33 cellular contexts compared by ENCODE assay signal in genomic region chr6:17858576-17858975, GRCh38.
"Had no signal": no experiment of that assay in that cellular context is flagged by ENCODE, and none has a peak within 500 bp of the region (broad histone marks: within the 10 kb centered on the region; RNA-seq: fewer than 3 reads in every experiment).

No MANE protein-coding gene starts in this region.

- H3K4me1 Mint-ChIP-seq: activated B cell treated with CpG ODN at 0.5 μM for 24 hours; activated CD4-positive, alpha-beta memory T cell treated with anti-CD3 and anti-CD28 coated beads, Interleukin-2, amount 10 ng/mL, durations not matched to agents 7 days and 5 days; activated CD4-positive, alpha-beta T cell treated with anti-CD3 and anti-CD28 coated beads, Interleukin-2, amount 10 ng/mL, durations not matched to agents 7 days and 5 days; activated CD8-positive, alpha-beta memory T cell treated with anti-CD3 and anti-CD28 coated beads, Interleukin-2, amount 10 ng/mL, durations not matched to agents 7 days and 5 days; activated naive CD4-positive, alpha-beta T cell treated with anti-CD3 and anti-CD28 coated beads, Interleukin-2, amount 10 ng/mL, durations not matched to agents 7 days and 5 days; activated naive CD4-positive, alpha-beta T cell treated with anti-CD3 and anti-CD28 coated beads, Interleukin-2, amount 50 U/mL, for 24 hours; activated naive CD8-positive, alpha-beta T cell treated with anti-CD3 and anti-CD28 coated beads, Interleukin-2, amount 10 ng/mL, durations not matched to agents 7 days and 5 days; activated naive CD8-positive, alpha-beta T cell treated with anti-CD3 and anti-CD28 coated beads, Interleukin-2, amount 50 U/mL, for 24 hours; central memory CD8-positive, alpha-beta T cell; T-cell; T-helper 17 cell had no signal

- ATAC-seq: activated CD8-positive, alpha-beta memory T cell treated with anti-CD3 and anti-CD28 coated beads, Interleukin-2, amount 10 ng/mL, durations not matched to agents 7 days and 5 days; activated CD8-positive, alpha-beta T cell treated with anti-CD3 and anti-CD28 coated beads, Interleukin-2, amount 10 ng/mL, durations not matched to agents 7 days and 5 days; activated naive CD8-positive, alpha-beta T cell treated with anti-CD3 and anti-CD28 coated beads, Interleukin-2, amount 50 U/mL, for 24 hours; T-cell; T-helper 17 cell had no signal

- H3K9me3 Mint-ChIP-seq: activated B cell treated with CpG ODN at 0.5 μM for 24 hours; activated CD4-positive, alpha-beta memory T cell treated with anti-CD3 and anti-CD28 coated beads, Interleukin-2, amount 10 ng/mL, durations not matched to agents 7 days and 5 days; activated CD4-positive, alpha-beta T cell treated with anti-CD3 and anti-CD28 coated beads, Interleukin-2, amount 10 ng/mL, durations not matched to agents 7 days and 5 days; activated naive CD4-positive, alpha-beta T cell treated with anti-CD3 and anti-CD28 coated beads, Interleukin-2, amount 10 ng/mL, durations not matched to agents 7 days and 5 days; activated naive CD4-positive, alpha-beta T cell treated with anti-CD3 and anti-CD28 coated beads, Interleukin-2, amount 50 U/mL, for 24 hours; activated naive CD8-positive, alpha-beta T cell treated with anti-CD3 and anti-CD28 coated beads, Interleukin-2, amount 10 ng/mL, durations not matched to agents 7 days and 5 days; activated naive CD8-positive, alpha-beta T cell treated with anti-CD3 and anti-CD28 coated beads, Interleukin-2, amount 50 U/mL, for 24 hours; activated T-cell treated with anti-CD3 and anti-CD28 coated beads, Interleukin-2, amount 50 U/mL, for 24 hours; activated T-helper 2 cell treated with anti-CD3 and anti-CD28 coated beads, Interferon-gamma antibody, Interleukin-2, Interleukin-4, amounts not matched to agents 10 μg/mL and 5 μg/mL and 100 μg/mL, durations not matched to agents 14 hours and 24 hours and 36 hours; brain; central memory CD8-positive, alpha-beta T cell; T-cell; T-helper 2 cell treated with Interferon-gamma antibody and Interleukin-4, amounts not matched to agents 5 μg/mL and 100 μg/mL, for 36 hours had no signal

- H3K36me3 Mint-ChIP-seq: activated CD8-positive, alpha-beta memory T cell treated with anti-CD3 and anti-CD28 coated beads, Interleukin-2, amount 10 ng/mL, durations not matched to agents 7 days and 5 days; activated naive CD4-positive, alpha-beta T cell treated with anti-CD3 and anti-CD28 coated beads, Interleukin-2, amount 10 ng/mL, durations not matched to agents 7 days and 5 days; activated naive CD4-positive, alpha-beta T cell treated with anti-CD3 and anti-CD28 coated beads, Interleukin-2, amount 50 U/mL, for 24 hours; activated naive CD8-positive, alpha-beta T cell; activated naive CD8-positive, alpha-beta T cell treated with anti-CD3 and anti-CD28 coated beads, Interleukin-2, amount 10 ng/mL, durations not matched to agents 7 days and 5 days; brain; T-cell had no signal

- H3K27me3 Mint-ChIP-seq: activated B cell treated with CpG ODN at 0.5 μM for 24 hours; activated naive CD8-positive, alpha-beta T cell; brain had no signal

- H3K27me3 ChIP-seq: ascending aorta, cardiac muscle cell had no signal

- H3K9me3 ChIP-seq: ascending aorta had no signal

- H3K27ac ChIP-seq: ascending aorta, cardiac muscle cell, VCaP had no signal

- H3K27ac Mint-ChIP-seq: activated B cell treated with CpG ODN at 0.5 μM for 24 hours; activated CD4-positive, alpha-beta memory T cell treated with anti-CD3 and anti-CD28 coated beads, Interleukin-2, amount 10 ng/mL, durations not matched to agents 7 days and 5 days; activated CD4-positive, alpha-beta T cell treated with anti-CD3 and anti-CD28 coated beads, Interleukin-2, amount 10 ng/mL, durations not matched to agents 7 days and 5 days; activated CD8-positive, alpha-beta memory T cell treated with anti-CD3 and anti-CD28 coated beads, Interleukin-2, amount 10 ng/mL, durations not matched to agents 7 days and 5 days; activated CD8-positive, alpha-beta T cell treated with anti-CD3 and anti-CD28 coated beads, Interleukin-2, amount 10 ng/mL, durations not matched to agents 7 days and 5 days; activated naive CD4-positive, alpha-beta T cell treated with anti-CD3 and anti-CD28 coated beads, Interleukin-2, amount 10 ng/mL, durations not matched to agents 7 days and 5 days; activated naive CD4-positive, alpha-beta T cell treated with anti-CD3 and anti-CD28 coated beads, Interleukin-2, amount 50 U/mL, for 24 hours; activated naive CD8-positive, alpha-beta T cell; activated naive CD8-positive, alpha-beta T cell treated with anti-CD3 and anti-CD28 coated beads, Interleukin-2, amount 10 ng/mL, durations not matched to agents 7 days and 5 days; activated naive CD8-positive, alpha-beta T cell treated with anti-CD3 and anti-CD28 coated beads, Interleukin-2, amount 50 U/mL, for 24 hours; activated T-cell treated with anti-CD3 and anti-CD28 coated beads, Interleukin-2, amount 50 U/mL, for 24 hours; activated T-helper 2 cell treated with anti-CD3 and anti-CD28 coated beads, Interferon-gamma antibody, Interleukin-2, Interleukin-4, amounts not matched to agents 10 μg/mL and 5 μg/mL and 100 μg/mL, durations not matched to agents 14 hours and 24 hours and 36 hours; brain; T-cell; T-helper 17 cell; T-helper 2 cell treated with Interferon-gamma antibody and Interleukin-4, amounts not matched to agents 5 μg/mL and 100 μg/mL, for 36 hours had no signal

- H3K4me3 ChIP-seq: ascending aorta, cardiac muscle cell had no signal

- H3K4me3 Mint-ChIP-seq: activated B cell treated with CpG ODN at 0.5 μM for 24 hours; activated CD4-positive, alpha-beta memory T cell treated with anti-CD3 and anti-CD28 coated beads, Interleukin-2, amount 10 ng/mL, durations not matched to agents 7 days and 5 days; activated CD4-positive, alpha-beta T cell treated with anti-CD3 and anti-CD28 coated beads, Interleukin-2, amount 10 ng/mL, durations not matched to agents 7 days and 5 days; activated CD8-positive, alpha-beta memory T cell treated with anti-CD3 and anti-CD28 coated beads, Interleukin-2, amount 10 ng/mL, durations not matched to agents 7 days and 5 days; activated CD8-positive, alpha-beta T cell treated with anti-CD3 and anti-CD28 coated beads, Interleukin-2, amount 10 ng/mL, durations not matched to agents 7 days and 5 days; activated naive CD4-positive, alpha-beta T cell treated with anti-CD3 and anti-CD28 coated beads, Interleukin-2, amount 10 ng/mL, durations not matched to agents 7 days and 5 days; activated naive CD4-positive, alpha-beta T cell treated with anti-CD3 and anti-CD28 coated beads, Interleukin-2, amount 50 U/mL, for 24 hours; activated naive CD8-positive, alpha-beta T cell; activated naive CD8-positive, alpha-beta T cell treated with anti-CD3 and anti-CD28 coated beads, Interleukin-2, amount 10 ng/mL, durations not matched to agents 7 days and 5 days; activated naive CD8-positive, alpha-beta T cell treated with anti-CD3 and anti-CD28 coated beads, Interleukin-2, amount 50 U/mL, for 24 hours; activated T-cell treated with anti-CD3 and anti-CD28 coated beads, Interleukin-2, amount 50 U/mL, for 24 hours; brain; central memory CD8-positive, alpha-beta T cell; T-cell; T-helper 17 cell; T-helper 2 cell treated with Interferon-gamma antibody and Interleukin-4, amounts not matched to agents 5 μg/mL and 100 μg/mL, for 36 hours had no signal

- H3K36me3 ChIP-seq: ascending aorta had no signal

- DNase-seq: activated B cell treated with CpG ODN at 0.5 μM for 24 hours; activated CD4-positive, alpha-beta memory T cell treated with anti-CD3 and anti-CD28 coated beads, Interleukin-2, amount 10 ng/mL, durations not matched to agents 7 days and 5 days; activated CD4-positive, alpha-beta T cell treated with anti-CD3 and anti-CD28 coated beads for 48 hours; activated CD4-positive, alpha-beta T cell treated with anti-CD3 and anti-CD28 coated beads, Interleukin-2, amount 10 ng/mL, durations not matched to agents 7 days and 5 days; activated CD4-positive, alpha-beta T cell treated with anti-CD3 and anti-CD28 coated beads, Interleukin-2, amount 50 U/mL, for 48 hours; activated CD4-positive, CD25-positive, alpha-beta regulatory T cell treated with anti-CD3 and anti-CD28 coated beads, Interleukin-2, amount 50 U/mL, for 72 hours; activated CD8-positive, alpha-beta memory T cell treated with anti-CD3 and anti-CD28 coated beads for 24 hours; activated CD8-positive, alpha-beta memory T cell treated with anti-CD3 and anti-CD28 coated beads, Interleukin-2, amount 10 ng/mL, durations not matched to agents 7 days and 5 days; activated CD8-positive, alpha-beta memory T cell treated with anti-CD3 and anti-CD28 coated beads, Interleukin-2, amount 50 U/mL, for 48 hours; activated CD8-positive, alpha-beta T cell treated with anti-CD3 and anti-CD28 coated beads, Interleukin-2, amount 10 ng/mL, durations not matched to agents 7 days and 5 days; activated effector memory CD4-positive, alpha-beta T cell treated with Interleukin-2 at 50 U/mL for 16 hours; activated gamma-delta T cell; activated naive CD4-positive, alpha-beta T cell treated with anti-CD3 and anti-CD28 coated beads, Interleukin-2, amount 10 ng/mL, durations not matched to agents 7 days and 5 days; activated naive CD4-positive, alpha-beta T cell treated with Interleukin-2 at 50 U/mL for 16 hours; activated naive CD8-positive, alpha-beta T cell treated with anti-CD3 and anti-CD28 coated beads, Interleukin-2, amount 10 ng/mL, durations not matched to agents 7 days and 5 days; activated naive CD8-positive, alpha-beta T cell treated with anti-CD3 and anti-CD28 coated beads, Interleukin-2, amount 50 U/mL, for 24 hours; activated T-cell treated with anti-CD3 and anti-CD28 coated beads, Interleukin-2, amount 50 U/mL, for 24 hours; activated T-cell treated with anti-CD3 and anti-CD28 coated beads, Interleukin-2, amount 50 U/mL, for 48 hours; amygdala; anterior cingulate cortex; caudate nucleus; T-cell; T-helper 17 cell; T-helper 9 cell had no signal
